In the genomic region with DNA sequence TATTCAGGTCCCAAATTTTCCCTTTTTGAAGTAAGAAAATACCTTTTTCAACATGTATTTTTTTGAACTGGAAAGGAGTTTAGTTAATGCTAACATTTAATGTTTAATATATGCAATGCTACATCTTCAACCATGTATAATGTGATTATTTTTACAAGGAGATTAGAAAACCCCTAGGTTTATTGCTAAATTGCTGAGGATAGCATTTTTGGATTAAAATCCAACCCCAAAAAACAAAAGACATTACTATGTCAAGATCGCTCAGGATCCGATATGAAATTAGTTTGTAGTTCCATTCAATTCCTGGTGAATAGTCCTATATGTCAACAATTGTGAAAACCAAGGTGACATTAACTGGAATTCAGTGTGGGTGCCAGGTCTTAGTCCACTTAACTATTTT, we compare ENCODE assay signal across 3 cellular contexts.
A peak's percentile ranks its signal among the peaks of the same experiment; 100 is the strongest.
TF ChIP-seq lines count a peak whose summit lies in the region.

No MANE protein-coding gene starts in this region.

TF ChIP-seq in A549, 52 proteins besides CTCF, POLR2A, EP300 and RAD21:
- no peak for TF ChIP-seq KDM1A (IDR thresholded peaks at IDR 0.05; ENCODE audit: low read depth)
- TF ChIP-seq MAFK (IDR thresholded peaks at IDR 0.05; ENCODE audit: partially characterized antibody), result peak; percentile 91

TF ChIP-seq in IMR-90, 13 proteins besides CTCF, POLR2A, EP300 and RAD21:
- TF ChIP-seq CHD1 (IDR thresholded peaks at IDR 0.05; ENCODE audit: low read depth, low read length), result no peak
- peak; percentile 95 for TF ChIP-seq MAFK (IDR thresholded peaks at IDR 0.05; ENCODE audit: low read depth, low read length)
- no peak for TF ChIP-seq BHLHE40 (IDR thresholded peaks at IDR 0.05; ENCODE audit: low read depth, low read length)
- no peak for TF ChIP-seq NFE2L2 (IDR thresholded peaks at IDR 0.05; ENCODE audit: low read depth, low read length)
- TF ChIP-seq, protein P1, sequence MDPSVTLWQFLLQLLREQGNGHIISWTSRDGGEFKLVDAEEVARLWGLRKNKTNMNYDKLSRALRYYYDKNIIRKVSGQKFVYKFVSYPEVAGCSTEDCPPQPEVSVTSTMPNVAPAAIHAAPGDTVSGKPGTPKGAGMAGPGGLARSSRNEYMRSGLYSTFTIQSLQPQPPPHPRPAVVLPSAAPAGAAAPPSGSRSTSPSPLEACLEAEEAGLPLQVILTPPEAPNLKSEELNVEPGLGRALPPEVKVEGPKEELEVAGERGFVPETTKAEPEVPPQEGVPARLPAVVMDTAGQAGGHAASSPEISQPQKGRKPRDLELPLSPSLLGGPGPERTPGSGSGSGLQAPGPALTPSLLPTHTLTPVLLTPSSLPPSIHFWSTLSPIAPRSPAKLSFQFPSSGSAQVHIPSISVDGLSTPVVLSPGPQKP (IDR thresholded peaks at IDR 0.05; ENCODE audit: borderline replicate concordance, low read depth, low read length), result no peak
- no peak for TF ChIP-seq RCOR1 (IDR thresholded peaks at IDR 0.05; ENCODE audit: insufficient replicate concordance, low read length)

TF ChIP-seq in K562, 482 proteins besides CTCF, POLR2A, EP300 and RAD21:
- TF ChIP-seq, protein P2, sequence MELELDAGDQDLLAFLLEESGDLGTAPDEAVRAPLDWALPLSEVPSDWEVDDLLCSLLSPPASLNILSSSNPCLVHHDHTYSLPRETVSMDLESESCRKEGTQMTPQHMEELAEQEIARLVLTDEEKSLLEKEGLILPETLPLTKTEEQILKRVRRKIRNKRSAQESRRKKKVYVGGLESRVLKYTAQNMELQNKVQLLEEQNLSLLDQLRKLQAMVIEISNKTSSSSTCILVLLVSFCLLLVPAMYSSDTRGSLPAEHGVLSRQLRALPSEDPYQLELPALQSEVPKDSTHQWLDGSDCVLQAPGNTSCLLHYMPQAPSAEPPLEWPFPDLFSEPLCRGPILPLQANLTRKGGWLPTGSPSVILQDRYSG (tag; conservative IDR thresholded peaks at IDR 0.05; ENCODE audit: low read depth), result no peak
- TF ChIP-seq MAFK (IDR thresholded peaks at IDR 0.05; ENCODE audit: low read length) (peak; percentile 77), MAFF (IDR thresholded peaks at IDR 0.05; ENCODE audit: low read length) (peak; percentile 79)
- TF ChIP-seq, protein P3, sequence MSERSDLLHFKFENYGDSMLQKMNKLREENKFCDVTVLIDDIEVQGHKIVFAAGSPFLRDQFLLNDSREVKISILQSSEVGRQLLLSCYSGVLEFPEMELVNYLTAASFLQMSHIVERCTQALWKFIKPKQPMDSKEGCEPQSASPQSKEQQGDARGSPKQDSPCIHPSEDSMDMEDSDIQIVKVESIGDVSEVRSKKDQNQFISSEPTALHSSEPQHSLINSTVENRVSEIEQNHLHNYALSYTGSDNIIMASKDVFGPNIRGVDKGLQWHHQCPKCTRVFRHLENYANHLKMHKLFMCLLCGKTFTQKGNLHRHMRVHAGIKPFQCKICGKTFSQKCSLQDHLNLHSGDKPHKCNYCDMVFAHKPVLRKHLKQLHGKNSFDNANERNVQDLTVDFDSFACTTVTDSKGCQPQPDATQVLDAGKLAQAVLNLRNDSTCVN (CRISPR knock-in tag; IDR thresholded peaks at IDR 0.05), result no peak
